ENCODE assay signal across 23 cellular contexts in genomic region chr6:152426276-152426675, GRCh38.
"Had no signal": no experiment of that assay in that cellular context is flagged by ENCODE, and none has a peak within 500 bp of the region (broad histone marks: within the 10 kb centered on the region; RNA-seq: fewer than 3 reads in every experiment).

No MANE protein-coding gene starts in this region.

- H3K36me3 ChIP-seq: esophagus squamous epithelium, pancreas, right atrium auricular region, transverse colon, uterus had no signal

- DNase-seq: activated CD4-positive, alpha-beta T cell treated with anti-CD3 and anti-CD28 coated beads for 4 hours; activated CD4-positive, alpha-beta T cell treated with anti-CD3 and anti-CD28 coated beads, Interleukin-2, amount 50 U/mL, for 4 hours; activated CD4-positive, CD25-positive, alpha-beta regulatory T cell; activated naive CD4-positive, alpha-beta T cell; activated T-cell treated with anti-CD3 and anti-CD28 coated beads for 4 hours; activated T-cell treated with anti-CD3 and anti-CD28 coated beads, Interleukin-2, amount 50 U/mL, for 72 hours; dermis blood vessel endothelial cell; effector CD4-positive, alpha-beta T cell; esophagus squamous epithelium; glutamatergic neuron; left cardiac atrium; midbrain; naive thymus-derived CD4-positive, alpha-beta T cell; nucleus accumbens; pancreas; spleen; stimulated activated naive CD4-positive, alpha-beta T cell treated with Interleukin-2 at 50 U/mL for 16 hours; T-cell; transverse colon; uterus had no signal

- H3K27me3 ChIP-seq: esophagus squamous epithelium, pancreas, right atrium auricular region, spleen, transverse colon, uterus had no signal

- ATAC-seq: activated naive CD4-positive, alpha-beta T cell treated with anti-CD3 and anti-CD28 coated beads, Interleukin-2, amount 50 U/mL, for 72 hours; activated T-cell treated with anti-CD3 and anti-CD28 coated beads, Interleukin-2, amount 50 U/mL, for 72 hours; left cardiac atrium; naive thymus-derived CD4-positive, alpha-beta T cell; pancreas; T-cell had no signal

- H3K4me3 ChIP-seq: esophagus squamous epithelium, pancreas, right atrium auricular region, spleen, transverse colon, uterus had no signal

- H3K27ac ChIP-seq: epithelial cell of prostate, esophagus squamous epithelium, pancreas, right atrium auricular region, spleen, transverse colon, uterus had no signal

- H3K9me3 ChIP-seq: esophagus squamous epithelium, pancreas, right atrium auricular region, transverse colon, uterus had no signal

- H3K4me1 ChIP-seq: esophagus squamous epithelium, pancreas, right atrium auricular region, spleen, transverse colon, uterus had no signal
